In the genomic region with DNA sequence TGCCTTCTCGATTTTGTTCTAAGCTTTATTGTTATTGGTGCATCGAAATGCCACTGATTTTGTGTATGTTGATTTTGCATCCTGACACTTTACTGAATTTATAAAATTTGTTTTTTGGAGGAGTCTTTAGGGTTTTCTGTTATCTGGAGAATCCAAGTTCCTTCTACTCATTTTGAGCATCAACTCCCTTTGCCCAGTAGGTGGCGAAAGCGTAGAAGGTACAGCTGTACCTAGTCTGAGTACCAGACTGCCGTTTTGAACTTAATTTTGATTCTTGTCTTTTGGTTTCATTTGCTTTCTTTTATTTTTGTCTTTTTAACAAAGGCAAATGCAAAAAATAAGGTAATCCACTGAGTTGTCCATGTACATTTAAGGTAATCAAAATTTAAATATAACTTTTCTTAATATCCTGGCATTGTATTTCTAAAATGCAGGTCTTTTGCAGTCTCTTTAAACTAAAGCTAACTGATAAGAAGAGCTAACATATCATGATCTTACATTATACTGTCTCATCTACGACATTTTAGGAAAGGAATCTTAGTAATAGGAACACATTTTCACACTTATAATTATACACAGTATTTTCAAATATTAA, we compare ENCODE assay signal across 8 cellular contexts.
DNase-seq lines count a peak whose midpoint lies in the region; ATAC-seq, FAIRE-seq and TF ChIP-seq lines count a peak whose summit lies in the region.

No MANE protein-coding gene starts in this region.

- H3K27ac Mint-ChIP-seq in activated T-cell treated with anti-CD3 and anti-CD28 coated beads, Interleukin-2, amount 50 U/mL, for 72 hours: no peak overlapping the region
- no peak overlapping the region for H3K27ac Mint-ChIP-seq in activated T-cell treated with anti-CD3 and anti-CD28 coated beads, Interleukin-2, amount 50 U/mL, for 24 hours

- H3K9me3 ChIP-seq in SJSA1 (replicated peaks): no peaks in the 10 kb centered on the region

- H3K4me1 Mint-ChIP-seq in activated T-cell treated with anti-CD3 and anti-CD28 coated beads, Interleukin-2, amount 50 U/mL, for 72 hours (ENCODE audit: low read depth): peaks cover 6% of the 10 kb centered on the region
- no peaks in the 10 kb centered on the region for H3K4me1 Mint-ChIP-seq in activated T-cell treated with anti-CD3 and anti-CD28 coated beads, Interleukin-2, amount 50 U/mL, for 24 hours (ENCODE audit: low read depth)

- peak; percentile 26 to 46 for DNase-seq in activated T-cell treated with anti-CD3 and anti-CD28 coated beads, Interleukin-2, amount 50 U/mL, for 72 hours
- DNase-seq in activated T-cell treated with anti-CD3 and anti-CD28 coated beads, Interleukin-2, amount 50 U/mL, for 24 hours: no peak
- DNase-seq in SJSA1 (ENCODE audit: low read depth in 1 of 2, low spot score in 2 of 2): peak; percentile 13 to 57
- DNase-seq in mucosa of gallbladder (ENCODE audit: low spot score): peak; percentile 31
- DNase-seq in stimulated activated naive CD4-positive, alpha-beta T cell treated with Interleukin-2 at 50 U/mL for 16 hours (lab: John Stamatoyannopoulos, UW): no peak

- ATAC-seq in activated T-cell treated with anti-CD3 and anti-CD28 coated beads, Interleukin-2, amount 50 U/mL, for 72 hours (replicated peaks in 1 of 2): peak; percentile 40 to 54
- peak; percentile 87 for ATAC-seq in GM21717 (IDR thresholded peaks at IDR 0.05; ENCODE audit: unreplicated experiment)

- H3K4me3 ChIP-seq in SJSA1: no peak overlapping the region

- H3K27me3 Mint-ChIP-seq in activated T-cell treated with anti-CD3 and anti-CD28 coated beads, Interleukin-2, amount 50 U/mL, for 72 hours (ENCODE audit: low read depth): peaks cover 14% of the 10 kb centered on the region
- peaks cover 33% of the 10 kb centered on the region for H3K27me3 Mint-ChIP-seq in activated T-cell treated with anti-CD3 and anti-CD28 coated beads, Interleukin-2, amount 50 U/mL, for 24 hours

- no peaks in the 10 kb centered on the region for H3K9me3 Mint-ChIP-seq in activated T-cell treated with anti-CD3 and anti-CD28 coated beads, Interleukin-2, amount 50 U/mL, for 72 hours
- no peaks in the 10 kb centered on the region for H3K9me3 Mint-ChIP-seq in activated T-cell treated with anti-CD3 and anti-CD28 coated beads, Interleukin-2, amount 50 U/mL, for 24 hours

- H3K4me1 ChIP-seq in SJSA1 (replicated peaks): peaks cover 9% of the 10 kb centered on the region

- TF ChIP-seq CTCF in LNCAP (IDR thresholded peaks at IDR 0.05): peak; percentile 84

- H3K36me3 Mint-ChIP-seq in activated T-cell treated with anti-CD3 and anti-CD28 coated beads, Interleukin-2, amount 50 U/mL, for 72 hours (ENCODE audit: insufficient read depth in 2 of 2): no peaks in the 10 kb centered on the region
- no peaks in the 10 kb centered on the region for H3K36me3 Mint-ChIP-seq in activated T-cell treated with anti-CD3 and anti-CD28 coated beads, Interleukin-2, amount 50 U/mL, for 24 hours (ENCODE audit: low read depth)

- H3K27ac ChIP-seq in SJSA1: no peak overlapping the region

- peak; percentile 90 for FAIRE-seq in endometrium (lab: Jason Lieb, UNC)

- H3K27me3 ChIP-seq in SJSA1 (replicated peaks): no peaks in the 10 kb centered on the region

- no peaks in the 10 kb centered on the region for H3K36me3 ChIP-seq in SJSA1

- no peak overlapping the region for H3K4me3 Mint-ChIP-seq in activated T-cell treated with anti-CD3 and anti-CD28 coated beads, Interleukin-2, amount 50 U/mL, for 72 hours
- H3K4me3 Mint-ChIP-seq in activated T-cell treated with anti-CD3 and anti-CD28 coated beads, Interleukin-2, amount 50 U/mL, for 24 hours: no peak overlapping the region

Comparison
In these comparisons a context has a peak if more than half of its experiments do, and no peak if none do; other contexts are left out.
1. DNase-seq: peak in activated T-cell treated with anti-CD3 and anti-CD28 coated beads, Interleukin-2, amount 50 U/mL, for 72 hours (2 of 2), SJSA1 (2 of 2) and mucosa of gallbladder (single experiment); none in activated T-cell treated with anti-CD3 and anti-CD28 coated beads, Interleukin-2, amount 50 U/mL, for 24 hours (single experiment) and stimulated activated naive CD4-positive, alpha-beta T cell treated with Interleukin-2 at 50 U/mL for 16 hours (single experiment).